8 cellular contexts compared by ENCODE assay signal in the genomic region with DNA sequence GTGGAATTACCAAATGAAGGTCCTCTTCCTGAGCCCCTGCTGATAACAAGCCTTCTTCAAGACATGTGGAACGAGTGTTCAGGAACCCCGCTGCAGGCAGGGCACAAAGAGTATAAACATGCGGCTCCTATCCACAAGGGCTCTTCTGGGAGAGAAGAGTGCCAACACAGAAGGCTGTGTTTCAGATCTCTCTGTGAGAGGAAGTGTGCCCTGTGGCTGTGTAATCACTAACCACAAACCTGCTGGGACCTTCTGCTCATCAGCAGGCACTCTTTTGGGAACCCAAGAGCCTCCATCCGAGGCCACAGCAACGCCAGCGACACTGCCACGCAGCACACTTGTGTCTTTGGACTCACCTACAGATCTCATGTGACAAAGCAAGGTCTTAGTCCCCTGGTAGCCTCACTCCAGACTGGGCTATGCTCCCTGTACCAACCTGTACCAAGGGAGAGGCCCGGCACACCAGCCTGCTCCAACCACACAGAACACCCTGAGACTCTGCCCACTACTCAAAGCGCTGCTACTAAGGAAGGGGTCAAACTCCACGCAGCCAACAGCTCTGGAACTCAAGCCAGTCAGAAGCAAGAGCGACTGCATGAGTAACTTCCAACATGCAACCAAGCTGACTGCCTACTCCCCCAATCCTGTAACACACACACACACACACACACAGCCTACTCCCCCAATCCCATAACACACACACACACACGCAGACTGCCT. TPM values are rescaled to one million over a fixed set of nuclear protein-coding genes. Genes with fewer than 3 reads are reported as not detected.
DNase-seq lines count a peak whose midpoint lies in the region; ATAC-seq and TF ChIP-seq lines count a peak whose summit lies in the region.

No MANE protein-coding gene starts in this region.

- H3K9me3 ChIP-seq in DND-41 (ENCODE audit: insufficient read depth, low read length, severe bottlenecking) = no peaks in the 10 kb centered on the region
- no peaks in the 10 kb centered on the region for H3K9me3 ChIP-seq in naive thymus-derived CD4-positive, alpha-beta T cell (ENCODE audit: control insufficient read depth in 2 of 3, low read length in 3 of 3)

- no peaks in the 10 kb centered on the region for H3K27me3 ChIP-seq in DND-41 (ENCODE audit: insufficient read depth, low read length, poor library complexity)
- no peaks in the 10 kb centered on the region for H3K27me3 ChIP-seq in naive thymus-derived CD4-positive, alpha-beta T cell (ENCODE audit: control insufficient read depth in 2 of 2, insufficient read depth in 2 of 2, low read length in 2 of 2)

- H4K20me1 ChIP-seq in DND-41 (ENCODE audit: insufficient read depth, low read length) = peaks cover 86% of the 10 kb centered on the region

- peaks cover 26% of the 10 kb centered on the region for H3K36me3 Mint-ChIP-seq in activated naive CD8-positive, alpha-beta T cell treated with anti-CD3 and anti-CD28 coated beads for 36 hours
- peaks cover 0 to 23% (median 10%) of the 10 kb centered on the region in 5 donors for H3K36me3 Mint-ChIP-seq in naive thymus-derived CD4-positive, alpha-beta T cell

- intact Hi-C loops in naive thymus-derived CD4-positive, alpha-beta T cell (cut with micrococcal nuclease) = loop anchor here in 1 of 2 donors (1.0 kb wide), 1 partner anchor 10 kb away; no protein-coding TSS in a partner anchor

- H3K36me3 ChIP-seq in DND-41 (ENCODE audit: insufficient read depth, low read length) = peaks cover 51% of the 10 kb centered on the region
- H3K36me3 ChIP-seq in naive thymus-derived CD4-positive, alpha-beta T cell (ENCODE audit: control insufficient read depth in 2 of 3, insufficient read depth in 3 of 3, low read length in 3 of 3) = peaks cover 0 to 39% (median 3%) of the 10 kb centered on the region in 3 experiments

- H3K4me3 Mint-ChIP-seq in activated naive CD8-positive, alpha-beta T cell treated with anti-CD3 and anti-CD28 coated beads for 36 hours = peak overlapping the region; percentile 14
- H3K4me3 Mint-ChIP-seq in naive thymus-derived CD4-positive, alpha-beta T cell = peak overlapping the region; percentile 57 to 83 (median 76)

- H3K27me3 Mint-ChIP-seq in activated naive CD8-positive, alpha-beta T cell treated with anti-CD3 and anti-CD28 coated beads for 36 hours = no peaks in the 10 kb centered on the region
- H3K27me3 Mint-ChIP-seq in naive thymus-derived CD4-positive, alpha-beta T cell = no peaks in the 10 kb centered on the region

- no peak overlapping the region for H2AFZ ChIP-seq in DND-41 (ENCODE audit: low read depth, low read length)

- POLR2A ChIA-PET in naive thymus-derived CD4-positive, alpha-beta T cell (lab: Charles Lee) = no interaction called here

- H3K9ac ChIP-seq in DND-41 (ENCODE audit: low read depth, low read length) = no peak overlapping the region

- DNase-seq in DND-41 (peak; percentile 49), Kasumi-1 (lab: John Stamatoyannopoulos, UW) (peak; percentile 61 to 80), GM20000 (ENCODE audit: low spot score) (no peak)
- no peak for DNase-seq in activated naive CD8-positive, alpha-beta T cell treated with anti-CD3 and anti-CD28 coated beads for 36 hours
- peak in 2 of 9 donors; percentile 24 to 42 for DNase-seq in naive thymus-derived CD4-positive, alpha-beta T cell

- TF ChIP-seq CTCF in DND-41 (IDR thresholded peaks at IDR 0.05; ENCODE audit: borderline replicate concordance, extremely low read depth, low read length, poor library complexity, severe bottlenecking) (no peak), GM20000 (IDR thresholded peaks at IDR 0.05; ENCODE audit: extremely low read depth, missing control alignments) (no peak)

- peaks cover 72% of the 10 kb centered on the region for H3K4me1 Mint-ChIP-seq in activated naive CD8-positive, alpha-beta T cell treated with anti-CD3 and anti-CD28 coated beads for 36 hours
- peaks cover 64 to 90% (median 78%) of the 10 kb centered on the region in 7 donors for H3K4me1 Mint-ChIP-seq in naive thymus-derived CD4-positive, alpha-beta T cell

- peak overlapping the region; percentile 75 for H3K27ac Mint-ChIP-seq in activated naive CD8-positive, alpha-beta T cell treated with anti-CD3 and anti-CD28 coated beads for 36 hours
- peak overlapping the region in 8 of 9 donors; percentile 36 to 93 (median 86) for H3K27ac Mint-ChIP-seq in naive thymus-derived CD4-positive, alpha-beta T cell

- H3K4me3 ChIP-seq in DND-41 (ENCODE audit: low read depth in 1 of 2, low read length in 2 of 2) = no peak overlapping the region
- H3K4me3 ChIP-seq in naive thymus-derived CD4-positive, alpha-beta T cell (ENCODE audit: low read length) = no peak overlapping the region

- peaks cover 96% of the 10 kb centered on the region for H3K79me2 ChIP-seq in DND-41 (ENCODE audit: insufficient read depth, low read length)

- no peaks in the 10 kb centered on the region for H3K9me3 Mint-ChIP-seq in activated naive CD8-positive, alpha-beta T cell treated with anti-CD3 and anti-CD28 coated beads for 36 hours
- H3K9me3 Mint-ChIP-seq in naive thymus-derived CD4-positive, alpha-beta T cell = no peaks in the 10 kb centered on the region

- no peak overlapping the region for H3K4me2 ChIP-seq in DND-41 (ENCODE audit: insufficient read depth, low read length)

- H3K27ac ChIP-seq in DND-41 (ENCODE audit: low read length) = 0 out of 2 replicates have a peak overlapping the region, but pooled peaks have one; percentile 51
- H3K27ac ChIP-seq in naive thymus-derived CD4-positive, alpha-beta T cell (ENCODE audit: low read depth, low read length) = peak overlapping the region; percentile 30

- CTCF ChIA-PET in naive thymus-derived CD4-positive, alpha-beta T cell (lab: Charles Lee) = interaction anchor here (0.7 kb wide), 1 partner anchor 57 kb away, joined by 4 read pairs; no protein-coding TSS in a partner anchor

- ATAC-seq in DND-41 (ENCODE audit: insufficient read depth, low read depth) (peak; percentile 87), GM21576 (IDR thresholded peaks at IDR 0.05; ENCODE audit: unreplicated experiment) (no peak), GM21360 (IDR thresholded peaks at IDR 0.05; ENCODE audit: unreplicated experiment) (no peak), esophagus mucosa (no peak)
- ATAC-seq in naive thymus-derived CD4-positive, alpha-beta T cell = peak; percentile 72

- H3K4me1 ChIP-seq in DND-41 (ENCODE audit: insufficient read depth, low read length) = peaks cover 42% of the 10 kb centered on the region
- H3K4me1 ChIP-seq in naive thymus-derived CD4-positive, alpha-beta T cell (ENCODE audit: control insufficient read depth in 2 of 2, insufficient read depth in 2 of 2, low read length in 2 of 2) = peaks cover 47 to 54% of the 10 kb centered on the region in 2 donors

RNA-seq across cellular contexts. Expression of gene PTTG1IP, which starts 7.8 kb away (rescaled TPM):
- 10 to 100 TPM; 40.3 to 44.7 TPM for total RNA-seq in activated naive CD8-positive, alpha-beta T cell treated with anti-CD3 and anti-CD28 coated beads for 36 hours
- 100 to 1,000 TPM in 2 of 5 experiments, 10 to 100 TPM in 3; 83.8 to 122 (median 95.6) TPM for total RNA-seq in naive thymus-derived CD4-positive, alpha-beta T cell
- polyA plus RNA-seq in naive thymus-derived CD4-positive, alpha-beta T cell = 10 to 100 TPM; 60.9 to 79.8 TPM
- total RNA-seq in esophagus mucosa = 67.1 TPM

RNA-seq across cellular contexts. Expression of gene SUMO3, which starts 47.9 kb away (rescaled TPM):
- 10 to 100 TPM; 90.5 to 92.5 TPM for total RNA-seq in activated naive CD8-positive, alpha-beta T cell treated with anti-CD3 and anti-CD28 coated beads for 36 hours
- 10 to 100 TPM; 46.9 to 91.7 (median 70.2) TPM for total RNA-seq in naive thymus-derived CD4-positive, alpha-beta T cell
- 10 to 100 TPM; 85.1 to 88.9 TPM for polyA plus RNA-seq in naive thymus-derived CD4-positive, alpha-beta T cell
- total RNA-seq in esophagus mucosa = 51.9 TPM

RNA-seq across cellular contexts. Expression of gene ITGB2, which starts 55.0 kb away (rescaled TPM):
- total RNA-seq in activated naive CD8-positive, alpha-beta T cell treated with anti-CD3 and anti-CD28 coated beads for 36 hours = 100 to 1,000 TPM; 223 to 234 TPM
- total RNA-seq in naive thymus-derived CD4-positive, alpha-beta T cell = 100 to 1,000 TPM; 280 to 877 (median 371) TPM
- polyA plus RNA-seq in naive thymus-derived CD4-positive, alpha-beta T cell = 100 to 1,000 TPM; 459 to 768 TPM
- total RNA-seq in esophagus mucosa = 7.1 TPM

Comparison
In these comparisons a context has a peak if more than half of its experiments do, and no peak if none do; other contexts are left out.
1. ATAC-seq: peak in DND-41 (single experiment) and naive thymus-derived CD4-positive, alpha-beta T cell (single experiment); none in GM21576 (single experiment), GM21360 (single experiment) and esophagus mucosa (single experiment).
2. DNase-seq: peak in DND-41 (single experiment) and Kasumi-1 (2 of 2); none in activated naive CD8-positive, alpha-beta T cell treated with anti-CD3 and anti-CD28 coated beads for 36 hours (single experiment) and GM20000 (single experiment).
3. RNA of gene ITGB2, which starts 55.0 kb away (total RNA-seq): 280 to 877 TPM in naive thymus-derived CD4-positive, alpha-beta T cell and 223 to 234 TPM in activated naive CD8-positive, alpha-beta T cell treated with anti-CD3 and anti-CD28 coated beads for 36 hours; 7.1 TPM in esophagus mucosa (single experiment); every median in the first group is over 10 times any median in the second.